ENCODE assay signal across 26 cellular contexts in genomic region chr6:32488085-32488484, GRCh38. TPM values are rescaled to one million over a fixed set of nuclear protein-coding genes. Genes with fewer than 3 reads are reported as not detected.
"Had no signal": no experiment of that assay in that cellular context is flagged by ENCODE, and none has a peak within 500 bp of the region (broad histone marks: within the 10 kb centered on the region; RNA-seq: fewer than 3 reads in every experiment).

No MANE protein-coding gene starts in this region.

- H3K79me2 ChIP-seq: hepatocyte, parathyroid adenoma had no signal

- H3K27me3 Mint-ChIP-seq: stimulated activated naive B cell treated with anti-CD40 and anti-IgM and Interleukin-4, amounts not matched to agents 10 μg/mL and 1 μg/mL and 100 μg/mL, for 72 hours had no signal

- H3K4me2 ChIP-seq: hepatocyte had no signal

- DNase-seq: caudate nucleus; cerebellar nuclear complex; effector CD8-positive, alpha-beta T cell; endodermal cell; foreskin fibroblast; gastrocnemius medialis; heart left ventricle; kidney; naive thymus-derived CD8-positive, alpha-beta T cell; small intestine; stimulated activated CD4-positive, alpha-beta T cell treated with anti-CD3 and anti-CD28 coated beads, Interleukin-15, amount 100 ng/mL, for 24 hours; stimulated activated CD4-positive, alpha-beta T cell treated with anti-CD3 and anti-CD28 coated beads, Interleukin-2, amount 100 ng/mL, for 48 hours; stimulated activated naive B cell treated with anti-CD40 and anti-IgM and Interleukin-4, amounts not matched to agents 10 μg/mL and 1 μg/mL and 100 μg/mL, for 72 hours; transverse colon had no signal

- H3K9ac ChIP-seq: parathyroid adenoma had no signal

- H3K27me3 ChIP-seq: gastrocnemius medialis, hepatocyte, neutrophil, transverse colon, vagina had no signal

- H3K4me1 Mint-ChIP-seq: endodermal cell; naive thymus-derived CD8-positive, alpha-beta T cell had no signal

- ATAC-seq: esophagus mucosa; gastrocnemius medialis; naive thymus-derived CD8-positive, alpha-beta T cell; stimulated activated naive B cell treated with anti-CD40 and anti-IgM and Interleukin-4, amounts not matched to agents 10 μg/mL and 1 μg/mL and 100 μg/mL, for 72 hours had no signal

- H3K4me3 Mint-ChIP-seq: endodermal cell; naive thymus-derived CD8-positive, alpha-beta T cell; stimulated activated naive B cell treated with anti-CD40 and anti-IgM and Interleukin-4, amounts not matched to agents 10 μg/mL and 1 μg/mL and 100 μg/mL, for 72 hours; stimulated activated naive CD8-positive, alpha-beta T cell treated with anti-CD3 and anti-CD28 coated beads, Interleukin-15, Interleukin-2, amounts not matched to agents 100 ng/mL and 50 ng/mL, for 24 hours had no signal

- H3K36me3 ChIP-seq: gastrocnemius medialis, heart left ventricle, neutrophil, thoracic aorta, transverse colon, vagina had no signal

- H3K4me3 ChIP-seq: gastrocnemius medialis, heart left ventricle, hepatocyte, thoracic aorta, transverse colon, vagina had no signal

- H3K9me3 ChIP-seq: gastrocnemius medialis, heart left ventricle, neutrophil, thoracic aorta, transverse colon, vagina had no signal

- H3K36me3 Mint-ChIP-seq: naive thymus-derived CD8-positive, alpha-beta T cell; stimulated activated naive B cell treated with anti-CD40 and anti-IgM and Interleukin-4, amounts not matched to agents 10 μg/mL and 1 μg/mL and 100 μg/mL, for 72 hours had no signal

- H3K27ac Mint-ChIP-seq: endodermal cell; naive thymus-derived CD8-positive, alpha-beta T cell; progenitor cell of endocrine pancreas; stimulated activated naive CD8-positive, alpha-beta T cell treated with anti-CD3 and anti-CD28 coated beads, Interleukin-15, Interleukin-2, amounts not matched to agents 100 ng/mL and 50 ng/mL, for 24 hours had no signal

- H3K9me3 Mint-ChIP-seq: stimulated activated naive CD8-positive, alpha-beta T cell treated with anti-CD3 and anti-CD28 coated beads, Interleukin-15, Interleukin-2, amounts not matched to agents 100 ng/mL and 50 ng/mL, for 24 hours had no signal

- H3K4me1 ChIP-seq: gastrocnemius medialis, heart left ventricle, parathyroid adenoma, transverse colon, vagina had no signal

- H2AFZ ChIP-seq: hepatocyte, parathyroid adenoma had no signal

- H3K27ac ChIP-seq: epithelial cell of prostate, gastrocnemius medialis, heart left ventricle, hepatocyte, neutrophil, parathyroid adenoma, thoracic aorta, transverse colon, vagina had no signal

RNA-seq across cellular contexts. Expression of gene HLA-DRB5, which starts 42.0 kb away (rescaled TPM):
- total RNA-seq: esophagus mucosa, osteoblast had no signal
- polyA plus RNA-seq: neural cell had no signal

RNA-seq across cellular contexts. Expression of gene HLA-DRA, which starts 48.4 kb away (rescaled TPM):
- total RNA-seq: lung microvascular endothelial cell, progenitor cell of endocrine pancreas had no signal
- polyA plus RNA-seq: neural cell had no signal
